ENCODE assay signal across 23 cellular contexts in genomic region chr18:80181642-80182461, GRCh38.
DNase-seq lines count a peak whose midpoint lies in the region; ATAC-seq and TF ChIP-seq lines count a peak whose summit lies in the region.
"Had no signal": no experiment of that assay in that cellular context is flagged by ENCODE, and none has a peak within 500 bp of the region (broad histone marks: within the 10 kb centered on the region; RNA-seq: fewer than 3 reads in every experiment).

No MANE protein-coding gene starts in this region.

- no peaks in the 10 kb centered on the region for H3K4me1 Mint-ChIP-seq in Caco-2 (ENCODE audit: low read depth, unreplicated experiment)
- H3K4me1 Mint-ChIP-seq: stimulated activated naive CD8-positive, alpha-beta T cell treated with anti-CD3 and anti-CD28 coated beads, Interleukin-15, amount 100 ng/mL, for 72 hours had no signal

- H3K9me3 Mint-ChIP-seq in Caco-2 (ENCODE audit: unreplicated experiment), result no peaks in the 10 kb centered on the region
- H3K9me3 Mint-ChIP-seq: activated T-helper 2 cell treated with anti-CD3 and anti-CD28 coated beads, Interferon-gamma antibody, Interleukin-2, Interleukin-4, amounts not matched to agents 10 μg/mL and 5 μg/mL and 100 μg/mL, durations not matched to agents 14 hours and 24 hours and 36 hours; natural killer cell had no signal

- DNase-seq in SIG-M5 treated with dmso at 0.1 percent for 504 hours (lab: John Stamatoyannopoulos, UW; ENCODE audit: unreplicated experiment) (peak; percentile 57), SIG-M5 (lab: John Stamatoyannopoulos, UW) (no peak), RWPE1 (ENCODE audit: low spot score) (no peak), myocyte (ENCODE audit: low read depth) (peak; percentile 51), NK-92 (lab: John Stamatoyannopoulos, UW; ENCODE audit: unreplicated experiment) (no peak), Caco-2 (no peak), NCI-H2081 treated with DMSO at 0.1 percent for 48 hours (lab: John Stamatoyannopoulos, UW) (no peak)
- DNase-seq: activated CD4-positive, alpha-beta T cell treated with anti-CD3 and anti-CD28 coated beads for 48 hours; cortex of kidney; left colon; natural killer cell; NCI-H1417; NCI-H69; SHP77 treated with DMSO at 0.1 percent for 48 hours; small intestine; stimulated activated CD4-positive, alpha-beta T cell treated with anti-CD3 and anti-CD28 coated beads, Interleukin-4, amount 100 ng/mL, for 1 hour; stimulated activated naive CD8-positive, alpha-beta T cell treated with anti-CD3 and anti-CD28 coated beads, Interleukin-15, amount 100 ng/mL, for 72 hours; T-helper 1 cell; upper lobe of left lung had no signal

- no peak overlapping the region for H3K27ac Mint-ChIP-seq in Caco-2 (ENCODE audit: unreplicated experiment)
- H3K27ac Mint-ChIP-seq: activated T-helper 2 cell treated with anti-CD3 and anti-CD28 coated beads, Interferon-gamma antibody, Interleukin-2, Interleukin-4, amounts not matched to agents 10 μg/mL and 5 μg/mL and 100 μg/mL, durations not matched to agents 14 hours and 24 hours and 36 hours; natural killer cell; stimulated activated naive CD8-positive, alpha-beta T cell treated with anti-CD3 and anti-CD28 coated beads, Interleukin-15, amount 100 ng/mL, for 72 hours had no signal

- no peaks in the 10 kb centered on the region for H3K36me3 Mint-ChIP-seq in Caco-2 (ENCODE audit: insufficient read depth, unreplicated experiment)
- H3K36me3 Mint-ChIP-seq: natural killer cell had no signal

- no peaks in the 10 kb centered on the region for H3K4me1 ChIP-seq in Caco-2
- H3K4me1 ChIP-seq: breast epithelium, upper lobe of left lung had no signal

- POLR2A ChIA-PET in RWPE1 (lab: Yijun Ruan, JAX; ENCODE audit: low non-redundant PET) (no interaction called here), Caco-2 (lab: Charles Lee) (no interaction called here)

- ATAC-seq in HG03159 (IDR thresholded peaks at IDR 0.05; ENCODE audit: unreplicated experiment), result no peak
- ATAC-seq: left colon, natural killer cell had no signal

- TF ChIP-seq CTCF in RWPE1 (conservative IDR thresholded peaks at IDR 0.05; ENCODE audit: low read depth), result no peak
- no peak for TF ChIP-seq CTCF in Caco-2 (IDR thresholded peaks at IDR 0.05; ENCODE audit: insufficient read depth in 1 of 2, low read depth in 1 of 2, low read length in 1 of 2, severe bottlenecking in 1 of 2, unreplicated experiment in 1 of 2)

- H3K27me3 Mint-ChIP-seq in Caco-2 (ENCODE audit: insufficient read depth, unreplicated experiment), result no peaks in the 10 kb centered on the region

- no peaks in the 10 kb centered on the region for H3K27me3 ChIP-seq in Caco-2 (replicated peaks; ENCODE audit: control insufficient read depth, insufficient read depth, low read length)
- H3K27me3 ChIP-seq: breast epithelium, upper lobe of left lung had no signal

- intact Hi-C loops in Caco-2 (cut with micrococcal nuclease; ENCODE audit: unreplicated experiment), result no loop called here

- no peaks in the 10 kb centered on the region for H3K36me3 ChIP-seq in Caco-2 (ENCODE audit: control insufficient read depth, insufficient read depth, low read length)
- H3K36me3 ChIP-seq: breast epithelium, upper lobe of left lung had no signal

- CTCF ChIA-PET in RWPE1 (lab: Yijun Ruan, JAX) (interaction anchor here (0.5 kb wide), 1 partner anchor 9 kb away, joined by 3 read pairs; no protein-coding TSS in a partner anchor), Caco-2 (lab: Charles Lee) (no interaction called here)

- H3K9me3 ChIP-seq in Caco-2, result no peaks in the 10 kb centered on the region
- H3K9me3 ChIP-seq: breast epithelium, upper lobe of left lung had no signal

- BruUV-seq in Caco-2 (replicated peaks; lab: Mats Ljungman, UMichigan), result no TSS peak

- peak overlapping the region; percentile 91 for H3K27ac ChIP-seq in RWPE1
- H3K27ac ChIP-seq: KMS-11, upper lobe of left lung had no signal

- H3K4me3 ChIP-seq in Caco-2 (ENCODE audit: low read depth, low read length), result no peak overlapping the region
- H3K4me3 ChIP-seq: breast epithelium, upper lobe of left lung had no signal

- no peak overlapping the region for H3K4me3 Mint-ChIP-seq in Caco-2 (ENCODE audit: unreplicated experiment)
- H3K4me3 Mint-ChIP-seq: natural killer cell; stimulated activated naive CD8-positive, alpha-beta T cell treated with anti-CD3 and anti-CD28 coated beads, Interleukin-15, amount 100 ng/mL, for 72 hours had no signal

Comparison
In these comparisons a context has a peak if more than half of its experiments do, and no peak if none do; other contexts are left out.
1. DNase-seq: peak in SIG-M5 treated with dmso at 0.1 percent for 504 hours (single experiment) and myocyte (single experiment); none in SIG-M5 (single experiment), RWPE1 (single experiment), NK-92 (single experiment), Caco-2 (0 of 2) and NCI-H2081 treated with DMSO at 0.1 percent for 48 hours (single experiment).